ENCODE assay signal across 13 cellular contexts in the genomic region with DNA sequence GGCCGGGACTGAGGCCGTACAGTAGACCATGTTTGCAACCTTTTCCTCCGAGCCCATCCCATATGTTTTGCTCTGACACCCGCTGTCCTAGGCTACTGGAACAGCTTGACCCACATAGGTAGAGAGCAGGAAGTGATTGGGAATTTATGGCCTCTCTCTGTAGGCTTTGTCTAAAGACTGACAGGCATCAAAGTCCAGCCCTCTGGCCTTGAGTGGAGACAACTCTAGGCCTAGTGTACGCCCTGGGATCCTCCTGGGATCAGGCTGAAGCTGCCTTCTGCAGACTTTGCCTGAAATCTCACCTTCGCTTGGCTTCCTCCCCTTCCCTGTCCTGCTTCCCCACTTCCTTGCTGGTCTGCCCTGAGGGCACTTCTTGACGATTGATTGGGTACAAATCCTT.
"Had no signal": no experiment of that assay in that cellular context is flagged by ENCODE, and none has a peak within 500 bp of the region (broad histone marks: within the 10 kb centered on the region; RNA-seq: fewer than 3 reads in every experiment).

No MANE protein-coding gene starts in this region.

- H3K4me3 ChIP-seq: ascending aorta, gastrocnemius medialis, heart left ventricle, left lung, uterus had no signal

- H3K36me3 ChIP-seq: ascending aorta, gastrocnemius medialis, heart left ventricle, left lung, uterus had no signal

- H3K27ac ChIP-seq: ascending aorta, gastrocnemius medialis, heart left ventricle, left lung, uterus had no signal

- DNase-seq: activated CD4-positive, alpha-beta T cell treated with anti-CD3 and anti-CD28 coated beads, Interleukin-2, amount 50 U/mL, for 48 hours; activated naive CD4-positive, alpha-beta T cell treated with anti-CD3 and anti-CD28 coated beads for 36 hours; erythroblast; gastrocnemius medialis; heart left ventricle; mammary epithelial cell; naive thymus-derived CD8-positive, alpha-beta T cell; T-helper 9 cell; uterus had no signal

- H3K27me3 ChIP-seq: ascending aorta, gastrocnemius medialis, heart left ventricle, left lung, uterus had no signal

- H3K9me3 ChIP-seq: ascending aorta, gastrocnemius medialis, heart left ventricle, left lung, uterus had no signal

- ATAC-seq: activated T-helper 17 cell treated with anti-CD3 and anti-CD28 coated beads, Interleukin-2, amount 50 U/mL, for 72 hours; gastrocnemius medialis; heart left ventricle; left lung; naive thymus-derived CD8-positive, alpha-beta T cell; stimulated activated memory B cell treated with anti-CD40 and anti-IgM and Interleukin-4, amounts not matched to agents 10 μg/mL and 1 μg/mL and 100 μg/mL, for 72 hours had no signal

- H3K4me1 ChIP-seq: uterus had no signal
